Comparison of ENCODE assay signal across 12 cellular contexts in genomic region chr6:34239893-34240292, GRCh38. TPM values are rescaled to one million over a fixed set of nuclear protein-coding genes. Genes with fewer than 3 reads are reported as not detected.
DNase-seq lines count a peak whose midpoint lies in the region; ATAC-seq and TF ChIP-seq lines count a peak whose summit lies in the region.
"Had no signal": no experiment of that assay in that cellular context is flagged by ENCODE, and none has a peak within 500 bp of the region (broad histone marks: within the 10 kb centered on the region; RNA-seq: fewer than 3 reads in every experiment).

No MANE protein-coding gene starts in this region.

- H3K4me2 ChIP-seq in Loucy (ENCODE audit: low read depth, low read length, poor library complexity, severe bottlenecking), result peak overlapping the region; percentile 84
- H3K4me2 ChIP-seq in smooth muscle cell, result no peak overlapping the region

- H3K36me3 Mint-ChIP-seq in activated CD4-positive, alpha-beta T cell treated with anti-CD3 and anti-CD28 coated beads, Interleukin-2, amount 10 ng/mL, durations not matched to agents 24 days and 14 days (ENCODE audit: low read depth), result peaks cover 62% of the 10 kb centered on the region

- H3K4me3 ChIP-seq in Loucy (ENCODE audit: low read length, poor library complexity, severe bottlenecking) (peak overlapping the region; percentile 80), ectodermal cell (ENCODE audit: insufficient read depth, low read depth, low read length) (peak overlapping the region; percentile 94), retinal pigment epithelial cell (ENCODE audit: low read length) (peak overlapping the region; percentile 78), gastrocnemius medialis (no peak overlapping the region), smooth muscle cell (no peak overlapping the region)
- H3K4me3 ChIP-seq: ovary, tibial artery had no signal

- H3K27me3 Mint-ChIP-seq in activated CD4-positive, alpha-beta T cell treated with anti-CD3 and anti-CD28 coated beads, Interleukin-2, amount 10 ng/mL, durations not matched to agents 24 days and 14 days, result no peaks in the 10 kb centered on the region

- no peak overlapping the region for H3K27ac Mint-ChIP-seq in activated CD4-positive, alpha-beta T cell treated with anti-CD3 and anti-CD28 coated beads, Interleukin-2, amount 10 ng/mL, durations not matched to agents 24 days and 14 days

- no peak for TF ChIP-seq CTCF in Loucy (conservative IDR thresholded peaks at IDR 0.05; ENCODE audit: low read length)
- no peak for TF ChIP-seq CTCF in retinal pigment epithelial cell (conservative IDR thresholded peaks at IDR 0.05; ENCODE audit: low read depth, low read length)
- no peak for TF ChIP-seq CTCF in gastrocnemius medialis (IDR thresholded peaks at IDR 0.05 in 4 of 5, conservative IDR thresholded peaks at IDR 0.05 in 1 of 5)
- no peak for TF ChIP-seq CTCF in smooth muscle cell (IDR thresholded peaks at IDR 0.05; ENCODE audit: borderline replicate concordance, insufficient read depth, poor library complexity, severe bottlenecking)

- ATAC-seq in gastrocnemius medialis, result no peak

- H3K27me3 ChIP-seq in Loucy (ENCODE audit: insufficient read depth, low read length, poor library complexity, severe bottlenecking), result no peaks in the 10 kb centered on the region
- H3K27me3 ChIP-seq in ectodermal cell (ENCODE audit: control insufficient read depth, insufficient read depth, low read length, poor library complexity, severe bottlenecking), result no peaks in the 10 kb centered on the region
- no peaks in the 10 kb centered on the region for H3K27me3 ChIP-seq in gastrocnemius medialis
- H3K27me3 ChIP-seq in smooth muscle cell (ENCODE audit: low read depth), result no peaks in the 10 kb centered on the region
- H3K27me3 ChIP-seq: ovary, tibial artery had no signal

- peak; percentile 56 for DNase-seq in activated CD4-positive, alpha-beta T cell treated with anti-CD3 and anti-CD28 coated beads, Interleukin-2, amount 10 ng/mL, durations not matched to agents 24 days and 14 days
- no peak for DNase-seq in activated CD4-positive, alpha-beta T cell treated with anti-CD3 and anti-CD28 coated beads, Interleukin-2, amount 50 U/mL, for 48 hours
- DNase-seq in retinal pigment epithelial cell (ENCODE audit: low read depth) (no peak), gastrocnemius medialis (no peak), smooth muscle cell (lab: John Stamatoyannopoulos, UW; ENCODE audit: unreplicated experiment) (no peak)
- no peak for DNase-seq in NK-92 treated with Interleukin-12 subunit alpha and Interleukin-12 subunit beta, amount 100 ng/mL, for 24 hours (lab: John Stamatoyannopoulos, UW)
- DNase-seq: activated gamma-delta T cell treated with Interleukin-2 at 50 U/mL for 16 hours, NCI-H2171 had no signal

- H3K4me1 ChIP-seq in Loucy (ENCODE audit: insufficient read depth, low read length, poor library complexity, severe bottlenecking) (peaks cover 38% of the 10 kb centered on the region), ectodermal cell (ENCODE audit: control insufficient read depth, insufficient read depth, low read length) (peaks cover 25% of the 10 kb centered on the region), gastrocnemius medialis (peaks cover 20 to 25% of the 10 kb centered on the region in 2 donors), smooth muscle cell (ENCODE audit: low read depth) (peaks cover 11% of the 10 kb centered on the region)

- no peaks in the 10 kb centered on the region for H3K9me3 Mint-ChIP-seq in activated CD4-positive, alpha-beta T cell treated with anti-CD3 and anti-CD28 coated beads, Interleukin-2, amount 10 ng/mL, durations not matched to agents 24 days and 14 days

- no peak overlapping the region for H2AFZ ChIP-seq in Loucy (ENCODE audit: low read length)
- H2AFZ ChIP-seq in smooth muscle cell (ENCODE audit: low read depth), result no peak overlapping the region

- WGBS in ectodermal cell, 2 experiments, result 74 to 92% methylated on average over 2 of the region's 2 CpGs
- WGBS in smooth muscle cell (ENCODE audit: low lambda C conversion rate), result 81% methylated on average over 2 of the region's 2 CpGs

- H3K9me2 ChIP-seq in Loucy (replicated peaks; ENCODE audit: low read depth, low read length), result no peaks in the 10 kb centered on the region

- TF ChIP-seq POLR2A in gastrocnemius medialis (IDR thresholded peaks at IDR 0.05), result no peak

- peaks cover 57% of the 10 kb centered on the region for H3K79me2 ChIP-seq in Loucy (ENCODE audit: insufficient read depth, low read length)
- H3K79me2 ChIP-seq in smooth muscle cell (ENCODE audit: low read depth), result peaks cover 7% of the 10 kb centered on the region

- peak overlapping the region; percentile 47 for H3K4me3 Mint-ChIP-seq in activated CD4-positive, alpha-beta T cell treated with anti-CD3 and anti-CD28 coated beads, Interleukin-2, amount 10 ng/mL, durations not matched to agents 24 days and 14 days

- H3K4me1 Mint-ChIP-seq in activated CD4-positive, alpha-beta T cell treated with anti-CD3 and anti-CD28 coated beads, Interleukin-2, amount 10 ng/mL, durations not matched to agents 24 days and 14 days, result peaks cover 54% of the 10 kb centered on the region

- intact Hi-C loops in activated CD4-positive, alpha-beta T cell treated with anti-CD3 and anti-CD28 coated beads, Interleukin-2, amount 10 ng/mL, durations not matched to agents 24 days and 14 days (cut with micrococcal nuclease), result loop anchor here (10.0 kb wide), 3 partner anchors 415 to 525 kb away; partner anchors contain the start of genes LEMD2 and UQCC2
- intact Hi-C loops in gastrocnemius medialis (cut with DNase I; ENCODE audit: low total_unique reads), result no loop called here

- H3K9ac ChIP-seq in Loucy (ENCODE audit: low read depth, low read length, poor library complexity, severe bottlenecking), result peak overlapping the region; percentile 100
- no peak overlapping the region for H3K9ac ChIP-seq in smooth muscle cell (ENCODE audit: low read depth)

- peak overlapping the region; percentile 26 for H3K27ac ChIP-seq in ectodermal cell (ENCODE audit: insufficient read depth, low read depth, low read length, poor library complexity, severe bottlenecking)
- H3K27ac ChIP-seq in gastrocnemius medialis, result peak overlapping the region in 1 of 4 donors; percentile 81
- H3K27ac ChIP-seq in smooth muscle cell (ENCODE audit: low read depth), result no peak overlapping the region
- H3K27ac ChIP-seq: ovary, tibial artery had no signal

- in situ Hi-C loops in gastrocnemius medialis (cut with MboI; ENCODE audit: low sequenced_read_pairs in 4 of 4), result no loop called here

- no peaks in the 10 kb centered on the region for H3K9me3 ChIP-seq in Loucy (ENCODE audit: insufficient read depth, low read depth, low read length)
- H3K9me3 ChIP-seq in ectodermal cell (ENCODE audit: control insufficient read depth, low read length), result no peaks in the 10 kb centered on the region
- no peaks in the 10 kb centered on the region for H3K9me3 ChIP-seq in gastrocnemius medialis
- no peaks in the 10 kb centered on the region for H3K9me3 ChIP-seq in smooth muscle cell (replicated peaks; ENCODE audit: low read depth)
- H3K9me3 ChIP-seq: ovary, tibial artery had no signal

- H3F3A ChIP-seq in Loucy (ENCODE audit: low read depth) (no peaks in the 10 kb centered on the region), smooth muscle cell (ENCODE audit: low read depth) (peaks cover 7% of the 10 kb centered on the region)

- H3K36me3 ChIP-seq in Loucy (ENCODE audit: insufficient read depth, low read length), result peaks cover 36% of the 10 kb centered on the region; the same call in 1 of the 2 replicates
- peaks cover 40% of the 10 kb centered on the region for H3K36me3 ChIP-seq in ectodermal cell (ENCODE audit: control insufficient read depth, insufficient read depth, low read length)
- H3K36me3 ChIP-seq in gastrocnemius medialis, result peaks cover 0 to 18% of the 10 kb centered on the region in 2 donors
- no peaks in the 10 kb centered on the region for H3K36me3 ChIP-seq in smooth muscle cell (ENCODE audit: low read depth)
- H3K36me3 ChIP-seq: ovary had no signal

- H4K20me1 ChIP-seq in Loucy (ENCODE audit: insufficient read depth, low read length, poor library complexity, severe bottlenecking), result peaks cover 59% of the 10 kb centered on the region
- H4K20me1 ChIP-seq in smooth muscle cell (ENCODE audit: low read depth), result peaks cover 19% of the 10 kb centered on the region

RNA-seq across cellular contexts. Expression of gene HMGA1, which starts 3.2 kb away (rescaled TPM):
- total RNA-seq in activated CD4-positive, alpha-beta T cell treated with anti-CD3 and anti-CD28 coated beads, Interleukin-2, amount 10 ng/mL, durations not matched to agents 24 days and 14 days, result 509 and 520 TPM in 2 replicates
- polyA plus RNA-seq in ectodermal cell (2013, experiment 1 of 4), result 2,104 TPM
- 1,893 TPM for polyA plus RNA-seq in ectodermal cell (2013, experiment 2 of 4)
- 1,718 TPM for polyA plus RNA-seq in ectodermal cell (2013, experiment 3 of 4)
- polyA plus RNA-seq in ectodermal cell (2013, experiment 4 of 4), result 1,821 TPM
- total RNA-seq in gastrocnemius medialis (100 to 1,000 TPM in 3 of 4 donors, 10 to 100 TPM in 1; 74.1 to 163 (median 154) TPM), smooth muscle cell (35.2 and 41.8 TPM in 2 replicates)
- polyA plus RNA-seq in smooth muscle cell, result 69.9 and 105 TPM in 2 replicates

RNA-seq across cellular contexts. Expression of gene SMIM29, which starts 8.9 kb away (rescaled TPM):
- total RNA-seq in activated CD4-positive, alpha-beta T cell treated with anti-CD3 and anti-CD28 coated beads, Interleukin-2, amount 10 ng/mL, durations not matched to agents 24 days and 14 days, result 12.6 and 13.5 TPM in 2 replicates
- 9.8 TPM for polyA plus RNA-seq in ectodermal cell (2013, experiment 1 of 4)
- polyA plus RNA-seq in ectodermal cell (2013, experiment 2 of 4), result 6.0 TPM
- 9.9 TPM for polyA plus RNA-seq in ectodermal cell (2013, experiment 3 of 4)
- 11.2 TPM for polyA plus RNA-seq in ectodermal cell (2013, experiment 4 of 4)
- 10 to 100 TPM; 21.4 to 39.5 (median 33.4) TPM for total RNA-seq in gastrocnemius medialis
- total RNA-seq in smooth muscle cell, result 13.6 and 29.7 TPM in 2 replicates
- polyA plus RNA-seq in smooth muscle cell, result 29.2 and 33.4 TPM in 2 replicates

Comparison
In these comparisons a context has a peak if more than half of its experiments do, and no peak if none do; other contexts are left out.
1. H3K4me3 ChIP-seq: peak in Loucy (single experiment), ectodermal cell (single experiment) and retinal pigment epithelial cell (single experiment); none in gastrocnemius medialis (0 of 4) and smooth muscle cell (single experiment).